ENCODE assay signal across 1 cellular context in genomic region chr10:126235979-126236851, GRCh38.
TF ChIP-seq lines count a peak whose summit lies in the region.

No MANE protein-coding gene starts in this region.

TF ChIP-seq in H1, 55 proteins besides CTCF, POLR2A, EP300 and RAD21 (continued from another document):
- TF ChIP-seq CHD7 (IDR thresholded peaks at IDR 0.05; ENCODE audit: insufficient replicate concordance, low read length) (no peak), CTBP2 (IDR thresholded peaks at IDR 0.05; ENCODE audit: borderline replicate concordance, insufficient read depth, insufficient read length, low read length) (no peak), CREB1 (IDR thresholded peaks at IDR 0.05) (no peak), GTF2F1 (IDR thresholded peaks at IDR 0.05; ENCODE audit: borderline replicate concordance, low read depth, low read length) (no peak), SUZ12 (IDR thresholded peaks at IDR 0.05; ENCODE audit: low read length) (no peak), TBP (IDR thresholded peaks at IDR 0.05; ENCODE audit: low read depth, low read length) (no peak), ATF3 (IDR thresholded peaks at IDR 0.05; ENCODE audit: insufficient read depth, low read depth, low read length) (no peak), SP2 (IDR thresholded peaks at IDR 0.05; ENCODE audit: low read length) (no peak), KDM4A (IDR thresholded peaks at IDR 0.05; ENCODE audit: low read depth, low read length, severe bottlenecking) (no peak)
